1 cellular context compared by ENCODE assay signal in the genomic region with DNA sequence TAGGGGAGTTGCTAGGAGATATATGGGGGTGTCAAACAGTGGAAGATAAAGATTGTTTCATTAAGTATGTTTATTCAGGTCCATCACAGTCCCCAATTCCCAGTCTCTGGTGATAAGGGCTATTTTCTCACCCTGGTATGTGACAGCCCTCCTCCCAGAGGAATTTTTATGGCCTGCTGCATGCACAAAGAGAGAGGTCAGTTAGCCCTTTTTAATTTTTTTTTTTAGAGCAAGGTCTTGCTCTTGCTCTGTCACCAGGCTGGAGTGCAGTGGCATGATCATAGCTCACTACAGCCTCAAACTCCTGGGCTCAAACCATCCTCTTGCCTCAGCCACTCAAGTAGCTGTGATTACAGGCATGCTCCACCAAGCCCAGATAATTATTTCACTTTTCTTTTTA.
TF ChIP-seq lines count a peak whose summit lies in the region.

No MANE protein-coding gene starts in this region.

TF ChIP-seq in HepG2, 621 proteins besides CTCF, POLR2A, EP300 and RAD21 (continued from another document):
- TF ChIP-seq, protein P1, sequence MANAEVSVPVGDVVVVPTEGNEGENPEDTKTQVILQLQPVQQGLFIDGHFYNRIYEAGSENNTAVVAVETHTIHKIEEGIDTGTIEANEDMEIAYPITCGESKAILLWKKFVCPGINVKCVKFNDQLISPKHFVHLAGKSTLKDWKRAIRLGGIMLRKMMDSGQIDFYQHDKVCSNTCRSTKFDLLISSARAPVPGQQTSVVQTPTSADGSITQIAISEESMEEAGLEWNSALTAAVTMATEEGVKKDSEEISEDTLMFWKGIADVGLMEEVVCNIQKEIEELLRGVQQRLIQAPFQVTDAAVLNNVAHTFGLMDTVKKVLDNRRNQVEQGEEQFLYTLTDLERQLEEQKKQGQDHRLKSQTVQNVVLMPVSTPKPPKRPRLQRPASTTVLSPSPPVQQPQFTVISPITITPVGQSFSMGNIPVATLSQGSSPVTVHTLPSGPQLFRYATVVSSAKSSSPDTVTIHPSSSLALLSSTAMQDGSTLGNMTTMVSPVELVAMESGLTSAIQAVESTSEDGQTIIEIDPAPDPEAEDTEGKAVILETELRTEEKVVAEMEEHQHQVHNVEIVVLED (CRISPR knock-in tag; IDR thresholded peaks at IDR 0.05; ENCODE audit: borderline replicate concordance) = 0 out of 2 replicates have a peak, but pooled peaks have one; percentile 25
- peak; percentile 2; the same call in 1 of the 2 replicates for TF ChIP-seq NCOA1 (CRISPR knock-in tag; IDR thresholded peaks at IDR 0.05)
- TF ChIP-seq PRPF4 (IDR thresholded peaks at IDR 0.05; ENCODE audit: low read depth, low read length, poor library complexity, severe bottlenecking) = no peak
- peak; percentile 29; the same call in 1 of the 2 replicates for TF ChIP-seq NR2F2 (IDR thresholded peaks at IDR 0.05; ENCODE audit: borderline replicate concordance, low read depth)
- TF ChIP-seq, protein P2, sequence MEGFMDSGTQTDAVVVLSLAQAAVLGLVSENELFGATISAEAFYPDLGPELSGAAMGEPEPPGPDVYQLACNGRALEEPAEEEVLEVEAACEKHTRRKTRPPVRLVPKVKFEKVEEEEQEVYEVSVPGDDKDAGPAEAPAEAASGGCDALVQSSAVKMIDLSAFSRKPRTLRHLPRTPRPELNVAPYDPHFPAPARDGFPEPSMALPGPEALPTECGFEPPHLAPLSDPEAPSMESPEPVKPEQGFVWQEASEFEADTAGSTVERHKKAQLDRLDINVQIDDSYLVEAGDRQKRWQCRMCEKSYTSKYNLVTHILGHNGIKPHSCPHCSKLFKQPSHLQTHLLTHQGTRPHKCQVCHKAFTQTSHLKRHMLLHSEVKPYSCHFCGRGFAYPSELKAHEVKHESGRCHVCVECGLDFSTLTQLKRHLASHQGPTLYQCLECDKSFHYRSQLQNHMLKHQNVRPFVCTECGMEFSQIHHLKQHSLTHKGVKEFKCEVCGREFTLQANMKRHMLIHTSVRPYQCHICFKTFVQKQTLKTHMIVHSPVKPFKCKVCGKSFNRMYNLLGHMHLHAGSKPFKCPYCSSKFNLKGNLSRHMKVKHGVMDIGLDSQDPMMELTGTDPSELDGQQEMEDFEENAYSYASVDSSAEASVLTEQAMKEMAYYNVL (CRISPR knock-in tag; IDR thresholded peaks at IDR 0.05; ENCODE audit: borderline replicate concordance) = 0 out of 2 replicates have a peak, but pooled peaks have one; percentile 41
- TF ChIP-seq SMAD9 (CRISPR knock-in tag; IDR thresholded peaks at IDR 0.05) = no peak
- no peak for TF ChIP-seq SRSF4 (IDR thresholded peaks at IDR 0.05; ENCODE audit: low read depth, low read length, poor library complexity, severe bottlenecking)
- TF ChIP-seq ZNF543 (CRISPR knock-in tag; IDR thresholded peaks at IDR 0.05) = no peak
- TF ChIP-seq TARDBP (CRISPR knock-in tag; IDR thresholded peaks at IDR 0.05) = no peak
- TF ChIP-seq HNRNPK (IDR thresholded peaks at IDR 0.05; ENCODE audit: low read depth, low read length, poor library complexity, severe bottlenecking) = no peak
- TF ChIP-seq ZNF563 (CRISPR knock-in tag; IDR thresholded peaks at IDR 0.05) = no peak
